In the genomic region with DNA sequence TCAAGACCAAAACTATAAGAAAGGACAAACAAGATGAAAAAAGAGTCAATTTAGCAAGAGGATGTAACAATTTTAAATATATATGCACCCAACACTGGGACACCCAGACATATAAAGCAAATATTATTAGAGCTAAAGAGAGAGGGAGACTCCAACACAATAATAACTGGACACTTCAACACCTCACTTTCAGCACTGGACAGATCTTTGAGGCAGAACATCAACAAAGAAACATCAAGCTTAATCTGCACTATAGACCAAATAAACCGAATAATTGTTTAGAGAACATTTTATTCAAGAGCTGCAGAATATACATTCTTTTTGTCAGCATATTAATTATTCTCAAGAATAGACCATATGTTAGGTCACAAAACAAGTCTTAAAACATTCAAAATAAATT, we compare ENCODE assay signal across 24 cellular contexts.
"Had no signal": no experiment of that assay in that cellular context is flagged by ENCODE, and none has a peak within 500 bp of the region (broad histone marks: within the 10 kb centered on the region; RNA-seq: fewer than 3 reads in every experiment).

No MANE protein-coding gene starts in this region.

- H3K27me3 ChIP-seq: colonic mucosa, gastroesophageal sphincter, heart left ventricle, hepatocyte, spleen, tibial nerve, upper lobe of left lung had no signal

- H3K27ac ChIP-seq: colonic mucosa, epithelial cell of prostate, gastroesophageal sphincter, heart left ventricle, hepatocyte, left ventricle myocardium inferior, lower lobe of right lung, prostate gland, skin epidermis, spleen, thoracic aorta, tibial nerve, upper lobe of left lung had no signal

- ATAC-seq: esophagus mucosa; gastroesophageal sphincter; heart left ventricle; left colon; lower lobe of right lung; naive thymus-derived CD8-positive, alpha-beta T cell; right cardiac atrium; stimulated activated naive B cell treated with anti-CD40 and anti-IgM and Interleukin-4, amounts not matched to agents 10 μg/mL and 1 μg/mL and 100 μg/mL, for 72 hours had no signal

- H3K36me3 ChIP-seq: colonic mucosa, gastroesophageal sphincter, heart left ventricle, left ventricle myocardium inferior, lower lobe of right lung, prostate gland, spleen, thoracic aorta, tibial nerve, upper lobe of left lung had no signal

- H3K79me2 ChIP-seq: hepatocyte had no signal

- H3K4me3 ChIP-seq: colonic mucosa, gastroesophageal sphincter, heart left ventricle, hepatocyte, left ventricle myocardium inferior, lower lobe of right lung, prostate gland, skin epidermis, spleen, thoracic aorta, tibial nerve, upper lobe of left lung had no signal

- DNase-seq: colonic mucosa; effector CD8-positive, alpha-beta T cell; endodermal cell; foreskin fibroblast; heart left ventricle; left colon; left ventricle myocardium inferior; lower lobe of right lung; naive thymus-derived CD8-positive, alpha-beta T cell; nephron progenitor cell; nucleus accumbens; right cardiac atrium; spleen; stimulated activated CD4-positive, alpha-beta T cell treated with anti-CD3 and anti-CD28 coated beads, Interleukin-2, amount 100 ng/mL, for 48 hours; stimulated activated naive B cell treated with anti-CD40 and anti-IgM and Interleukin-4, amounts not matched to agents 10 μg/mL and 1 μg/mL and 100 μg/mL, for 72 hours; upper lobe of left lung had no signal

- H2AFZ ChIP-seq: hepatocyte had no signal

- H3K4me1 ChIP-seq: colonic mucosa, gastroesophageal sphincter, heart left ventricle, left ventricle myocardium inferior, lower lobe of right lung, prostate gland, spleen, tibial nerve, upper lobe of left lung had no signal

- H3K4me2 ChIP-seq: hepatocyte had no signal

- H3K9me3 ChIP-seq: colonic mucosa, prostate gland had no signal
